8 cellular contexts compared by ENCODE assay signal in the genomic region with DNA sequence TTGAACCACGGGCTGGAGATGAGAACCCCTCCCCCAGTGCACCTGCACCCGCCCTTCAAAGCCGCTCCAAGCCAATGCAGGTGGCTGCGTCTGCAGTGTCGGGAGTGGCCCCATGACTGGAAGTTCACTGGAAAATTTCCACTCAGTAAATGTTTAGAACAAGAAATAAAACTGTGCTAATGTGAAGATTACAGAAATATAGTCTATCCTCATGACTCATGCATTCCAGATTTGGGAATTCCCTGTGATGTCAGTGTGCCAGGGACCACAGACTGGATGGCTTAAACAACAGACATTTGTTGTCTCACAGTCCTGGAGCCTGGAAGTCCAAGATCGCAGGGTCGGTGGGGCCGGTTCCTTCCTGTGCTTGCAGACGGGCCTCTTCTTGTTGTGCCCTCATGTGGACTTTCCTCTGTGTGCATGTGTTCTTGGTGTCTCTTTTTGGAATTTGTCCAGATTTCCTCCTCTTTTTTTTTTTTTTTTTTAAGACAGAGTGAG. TPM values are rescaled to one million over a fixed set of nuclear protein-coding genes. Genes with fewer than 3 reads are reported as not detected.
"Had no signal": no experiment of that assay in that cellular context is flagged by ENCODE, and none has a peak within 500 bp of the region (broad histone marks: within the 10 kb centered on the region; RNA-seq: fewer than 3 reads in every experiment).

No MANE protein-coding gene starts in this region.

RNA-seq across cellular contexts. Expression of gene CRYAA, which starts 6.1 kb away (rescaled TPM):
- total RNA-seq: activated CD4-positive, alpha-beta memory T cell treated with anti-CD3 and anti-CD28 coated beads, Interleukin-2, amount 10 ng/mL, durations not matched to agents 7 days and 5 days; activated CD4-positive, alpha-beta T cell treated with anti-CD3 and anti-CD28 coated beads for 36 hours; activated CD8-positive, alpha-beta memory T cell treated with anti-CD3 and anti-CD28 coated beads for 36 hours; activated naive CD4-positive, alpha-beta T cell treated with anti-CD3 and anti-CD28 coated beads for 36 hours; activated T-helper 17 cell treated with anti-CD3 and anti-CD28 coated beads, Interleukin-2, amount 50 U/mL, for 72 hours; SJCRH30; T-helper 1 cell treated with Interleukin-12 subunit alpha and Interleukin-12 subunit beta and Interleukin-4 antibody, amounts not matched to agents 30 ng/mL and 1 ng/mL, for 36 hours had no signal
- polyA plus RNA-seq: SK-N-SH had no signal
